Comparison of ENCODE assay signal across 24 cellular contexts in genomic region chr4:152831416-152831815, GRCh38. TPM values are rescaled to one million over a fixed set of nuclear protein-coding genes. Genes with fewer than 3 reads are reported as not detected.
DNase-seq lines count a peak whose midpoint lies in the region; ATAC-seq and TF ChIP-seq lines count a peak whose summit lies in the region.
"Had no signal": no experiment of that assay in that cellular context is flagged by ENCODE, and none has a peak within 500 bp of the region (broad histone marks: within the 10 kb centered on the region; RNA-seq: fewer than 3 reads in every experiment).

No MANE protein-coding gene starts in this region.

- H3K27ac Mint-ChIP-seq in activated CD8-positive, alpha-beta T cell treated with anti-CD3 and anti-CD28 coated beads, Interleukin-2, amount 10 ng/mL, durations not matched to agents 7 days and 5 days, result no peak overlapping the region
- H3K27ac Mint-ChIP-seq: CD4-positive, CD25-positive, alpha-beta regulatory T cell had no signal

- no peaks in the 10 kb centered on the region for H3K4me1 Mint-ChIP-seq in activated CD8-positive, alpha-beta T cell treated with anti-CD3 and anti-CD28 coated beads, Interleukin-2, amount 10 ng/mL, durations not matched to agents 7 days and 5 days (ENCODE audit: low read depth)

- peaks cover 13% of the 10 kb centered on the region for H3K9me3 Mint-ChIP-seq in activated CD8-positive, alpha-beta T cell treated with anti-CD3 and anti-CD28 coated beads, Interleukin-2, amount 10 ng/mL, durations not matched to agents 7 days and 5 days (ENCODE audit: insufficient read depth)

- no peak overlapping the region for H3K4me3 Mint-ChIP-seq in activated CD8-positive, alpha-beta T cell treated with anti-CD3 and anti-CD28 coated beads, Interleukin-2, amount 10 ng/mL, durations not matched to agents 7 days and 5 days
- H3K4me3 Mint-ChIP-seq: CD4-positive, CD25-positive, alpha-beta regulatory T cell had no signal

- TF ChIP-seq CTCF in foreskin keratinocyte (conservative IDR thresholded peaks at IDR 0.05), result no peak
- no peak for TF ChIP-seq CTCF in GM13976 (IDR thresholded peaks at IDR 0.05; ENCODE audit: borderline replicate concordance, control extremely low read depth, extremely low read depth, insufficient read depth, missing control alignments)

- H3K27me3 Mint-ChIP-seq in activated CD8-positive, alpha-beta T cell treated with anti-CD3 and anti-CD28 coated beads, Interleukin-2, amount 10 ng/mL, durations not matched to agents 7 days and 5 days (ENCODE audit: low read depth), result no peaks in the 10 kb centered on the region
- H3K27me3 Mint-ChIP-seq: CD4-positive, CD25-positive, alpha-beta regulatory T cell had no signal

- CTCF ChIA-PET in activated CD8-positive, alpha-beta T cell treated with anti-CD3 and anti-CD28 coated beads, Interleukin-2, amount 10 ng/mL, durations not matched to agents 7 days and 5 days (lab: Charles Lee), result no interaction called here

- H3K27me3 ChIP-seq in foreskin keratinocyte, result no peaks in the 10 kb centered on the region
- H3K27me3 ChIP-seq: BLaER1 had no signal

- peaks cover 4% of the 10 kb centered on the region for H3K4me1 ChIP-seq in foreskin keratinocyte
- H3K4me1 ChIP-seq: BLaER1, HAP-1 had no signal

- no peak overlapping the region for H3K27ac ChIP-seq in foreskin keratinocyte
- H3K27ac ChIP-seq: BLaER1, HL-60, SK-N-MC had no signal

- DNase-seq in AG08395 (ENCODE audit: low spot score) (peak; percentile 4), GM04504 (ENCODE audit: low read depth) (peak; percentile 7), M059J (ENCODE audit: low read depth) (peak; percentile 71), foreskin keratinocyte (peak in 1 of 2 donors; percentile 72), GM13976 (ENCODE audit: low spot score) (no peak)
- DNase-seq in activated CD8-positive, alpha-beta T cell treated with anti-CD3 and anti-CD28 coated beads, Interleukin-2, amount 10 ng/mL, durations not matched to agents 7 days and 5 days, result no peak
- DNase-seq: 8988T; ACHN; CD4-positive, CD25-positive, alpha-beta regulatory T cell; GF-D8; GOT3; NCI-H1105 treated with DMSO at 0.1 percent for 48 hours; NCI-H146; NCI-H1930; NCI-H2107; NCI-H446 treated with DMSO at 0.1 percent for 48 hours; NCI-H526; SIG-M5 had no signal

- H3K36me3 Mint-ChIP-seq in activated CD8-positive, alpha-beta T cell treated with anti-CD3 and anti-CD28 coated beads, Interleukin-2, amount 10 ng/mL, durations not matched to agents 7 days and 5 days (ENCODE audit: low read depth), result peaks cover 51% of the 10 kb centered on the region

- in situ Hi-C loops in GM13976 (cut with MboI; ENCODE audit: low sequenced_read_pairs, unreplicated experiment), result no loop called here

- ATAC-seq in foreskin keratinocyte (peak; percentile 70), GM21423 (IDR thresholded peaks at IDR 0.05; ENCODE audit: unreplicated experiment) (no peak)
- no peak for ATAC-seq in activated CD8-positive, alpha-beta T cell treated with anti-CD3 and anti-CD28 coated beads, Interleukin-2, amount 10 ng/mL, durations not matched to agents 7 days and 5 days
- ATAC-seq: Panc1 had no signal

- POLR2A ChIA-PET in activated CD8-positive, alpha-beta T cell treated with anti-CD3 and anti-CD28 coated beads, Interleukin-2, amount 10 ng/mL, durations not matched to agents 7 days and 5 days (lab: Charles Lee), result no interaction called here

RNA-seq across cellular contexts. Expression of gene ARFIP1, which starts 51.7 kb away (rescaled TPM):
- total RNA-seq in M059J (2014; rRNA removed; shearing (Covaris generic)), result 41.6 and 44.8 TPM in 2 replicates
- 28.7 and 32.9 TPM in 2 replicates for total RNA-seq in foreskin keratinocyte
- 14.3 and 16.4 TPM in 2 replicates for polyA plus RNA-seq in foreskin keratinocyte
- 10 to 100 TPM; 20.3 to 20.5 TPM for total RNA-seq in activated CD8-positive, alpha-beta T cell treated with anti-CD3 and anti-CD28 coated beads, Interleukin-2, amount 10 ng/mL, durations not matched to agents 7 days and 5 days

RNA-seq across cellular contexts. Expression of gene TIGD4, which starts 51.9 kb away (rescaled TPM):
- total RNA-seq in M059J (2014; rRNA removed; shearing (Covaris generic)), result 0.30 TPM in 1 of 2 replicates, not detected in the other
- 0.03 and 0.18 TPM in 2 replicates for total RNA-seq in foreskin keratinocyte
- 0.02 and 0.07 TPM in 2 replicates for polyA plus RNA-seq in foreskin keratinocyte
- total RNA-seq in activated CD8-positive, alpha-beta T cell treated with anti-CD3 and anti-CD28 coated beads, Interleukin-2, amount 10 ng/mL, durations not matched to agents 7 days and 5 days, result under 1 TPM; 0.40 to 0.44 TPM

Comparison
In these comparisons a context has a peak if more than half of its experiments do, and no peak if none do; other contexts are left out.
1. DNase-seq: peak in AG08395 (single experiment), GM04504 (single experiment) and M059J (single experiment); none in activated CD8-positive, alpha-beta T cell treated with anti-CD3 and anti-CD28 coated beads, Interleukin-2, amount 10 ng/mL, durations not matched to agents 7 days and 5 days (single experiment) and GM13976 (single experiment).